In the genomic region with DNA sequence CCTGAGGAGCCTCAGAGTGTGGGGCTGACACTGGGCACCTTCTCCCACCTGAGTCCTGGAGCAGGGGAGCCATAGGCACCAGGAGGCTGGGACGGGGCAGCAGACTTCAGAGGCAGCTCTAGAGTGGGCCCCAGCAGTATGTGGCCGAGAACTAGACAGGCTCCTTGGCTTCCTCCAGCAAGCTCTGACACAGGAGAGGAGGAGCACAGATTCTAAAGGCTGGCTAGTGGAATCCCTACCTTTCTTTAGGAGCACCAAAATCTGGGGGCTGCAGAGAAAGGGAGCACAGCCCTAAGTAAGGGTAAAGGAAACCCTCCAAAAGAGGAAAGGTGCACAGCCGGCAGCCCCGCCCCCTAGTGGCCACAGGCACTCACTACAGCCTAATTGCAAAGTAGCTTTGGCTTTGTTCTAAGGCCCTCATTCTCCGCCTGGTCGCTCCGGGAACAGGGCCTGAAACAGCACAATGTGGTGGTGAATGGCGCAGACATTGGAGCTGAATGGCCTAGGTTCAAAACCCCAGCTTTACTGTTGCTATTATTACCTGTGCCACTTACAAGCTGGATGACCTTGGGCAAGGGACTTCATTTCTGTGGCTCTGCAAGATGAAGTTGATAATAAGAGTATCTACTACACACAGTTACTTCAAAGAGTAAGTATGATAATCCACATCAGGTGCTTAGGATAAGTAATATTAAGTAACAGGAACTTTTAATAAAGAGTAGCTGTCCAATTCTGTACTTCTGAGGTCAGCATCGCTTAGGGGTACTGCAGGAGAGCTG, we compare ENCODE assay signal across 9 cellular contexts. TPM values are rescaled to one million over a fixed set of nuclear protein-coding genes. Genes with fewer than 3 reads are reported as not detected.
DNase-seq lines count a peak whose midpoint lies in the region; ATAC-seq and TF ChIP-seq lines count a peak whose summit lies in the region.
"Had no signal": no experiment of that assay in that cellular context is flagged by ENCODE, and none has a peak within 500 bp of the region (broad histone marks: within the 10 kb centered on the region; RNA-seq: fewer than 3 reads in every experiment).

No MANE protein-coding gene starts in this region.

- peaks cover 46% of the 10 kb centered on the region for H3K4me1 ChIP-seq in upper lobe of right lung

- H3K27me3 ChIP-seq in upper lobe of right lung = no peaks in the 10 kb centered on the region

- H3K4me3 ChIP-seq in upper lobe of right lung = no peak overlapping the region

- peak overlapping the region; percentile 3 for H3K27ac ChIP-seq in upper lobe of right lung

- TF ChIP-seq CTCF in LNCAP (IDR thresholded peaks at IDR 0.05) (peak; percentile 99), upper lobe of right lung (IDR thresholded peaks at IDR 0.05) (peak; percentile 98)

- no peaks in the 10 kb centered on the region for H3K36me3 ChIP-seq in upper lobe of right lung

- ATAC-seq in Right ventricle myocardium inferior (peak; percentile 40), upper lobe of right lung (peak; percentile 79), HG02938 (IDR thresholded peaks at IDR 0.05; ENCODE audit: unreplicated experiment) (no peak)

- intact Hi-C loops in Right ventricle myocardium inferior (cut with DNase I) (loop anchor here (1.0 to 10.0 kb wide), 5 partner anchors 164 to 599 kb away; partner anchors contain the start of genes FOXJ3, PPCS and ZMYND12), posterior cingulate gyrus (cut with DNase I) (loop anchor here (1.0 kb wide), 1 partner anchor 599 kb away; no protein-coding TSS in a partner anchor), upper lobe of right lung (cut with DNase I) (no loop called here)

- no peaks in the 10 kb centered on the region for H3K9me3 ChIP-seq in upper lobe of right lung

- DNase-seq in DMS153 (lab: John Stamatoyannopoulos, UW) = peak; percentile 72
- peak; percentile 18 for DNase-seq in SKM-1 (lab: John Stamatoyannopoulos, UW; ENCODE audit: unreplicated experiment)
- DNase-seq in activated naive CD4-positive, alpha-beta T cell treated with Interleukin-2 at 50 U/mL for 16 hours = peak; percentile 65
- peak; percentile 92 for DNase-seq in Right ventricle myocardium inferior (ENCODE audit: missing footprints)
- peak; percentile 48 to 96 (median 76) for DNase-seq in posterior cingulate gyrus
- peak; percentile 83 for DNase-seq in upper lobe of right lung

RNA-seq across cellular contexts. Expression of gene GUCA2A, which starts 8.8 kb away (rescaled TPM):
- total RNA-seq in Right ventricle myocardium inferior = not detected
- not detected for total RNA-seq in upper lobe of right lung
- total RNA-seq: T-helper 1 cell treated with Interleukin-12 subunit alpha and Interleukin-12 subunit beta and Interleukin-4 antibody, amounts not matched to agents 30 ng/mL and 1 ng/mL, for 36 hours had no signal

RNA-seq across cellular contexts. Expression of gene GUCA2B, which starts 20.1 kb away (rescaled TPM):
- total RNA-seq in Right ventricle myocardium inferior (not detected), upper lobe of right lung (not detected)
- total RNA-seq: T-helper 1 cell treated with Interleukin-12 subunit alpha and Interleukin-12 subunit beta and Interleukin-4 antibody, amounts not matched to agents 30 ng/mL and 1 ng/mL, for 36 hours had no signal

Comparison
In these comparisons a context has a peak if more than half of its experiments do, and no peak if none do; other contexts are left out.
1. DNase-seq: peak in every context shown above with its lines; median percentile 92 in Right ventricle myocardium inferior; 83 in upper lobe of right lung; 76 in posterior cingulate gyrus; 72 in DMS153; 65 in activated naive CD4-positive, alpha-beta T cell treated with Interleukin-2 at 50 U/mL for 16 hours; 18 in SKM-1.